Comparison of ENCODE assay signal across 15 cellular contexts in the genomic region with DNA sequence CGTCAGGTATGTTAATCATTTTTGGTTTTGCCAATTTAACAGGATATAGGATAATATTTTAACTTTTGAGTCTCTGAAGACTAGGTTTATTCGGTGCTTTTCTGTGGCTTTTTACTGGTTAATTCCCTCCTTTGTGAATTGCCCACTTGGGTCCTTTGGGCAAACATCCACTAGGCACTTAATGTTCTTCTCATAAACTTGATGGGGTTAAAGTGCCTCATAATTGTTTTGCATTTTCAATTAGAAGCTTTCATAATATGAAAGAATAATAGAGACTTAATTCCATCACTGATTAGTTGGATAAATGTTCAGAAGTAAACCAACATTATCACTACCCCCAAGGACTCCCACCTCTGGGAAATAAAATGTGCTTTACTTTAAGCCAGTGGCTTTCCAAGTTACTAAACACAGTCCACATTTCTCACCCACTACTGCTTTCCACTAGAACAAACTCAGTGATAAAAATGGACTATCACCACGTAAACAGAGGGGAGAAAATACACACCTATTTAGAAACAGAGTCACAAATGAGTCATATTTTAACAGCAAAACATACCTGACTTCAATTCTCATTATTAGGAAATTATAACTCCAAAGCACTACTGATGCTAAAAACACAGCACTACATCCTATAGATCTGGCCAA.
"Had no signal": no experiment of that assay in that cellular context is flagged by ENCODE, and none has a peak within 500 bp of the region (broad histone marks: within the 10 kb centered on the region; RNA-seq: fewer than 3 reads in every experiment).

No MANE protein-coding gene starts in this region.

- H3K27ac ChIP-seq: brain microvascular endothelial cell, heart right ventricle had no signal

- H3K9me3 ChIP-seq: heart right ventricle had no signal

- H3K36me3 ChIP-seq: brain microvascular endothelial cell, heart right ventricle had no signal

- H3K4me3 ChIP-seq: heart right ventricle had no signal

- ATAC-seq: activated CD8-positive, alpha-beta T cell treated with anti-CD3 and anti-CD28 coated beads, Interleukin-2, amount 10 ng/mL, durations not matched to agents 7 days and 5 days; heart right ventricle; stimulated activated naive B cell treated with anti-CD40 and anti-IgM and Interleukin-4, amounts not matched to agents 10 μg/mL and 1 μg/mL and 100 μg/mL, for 72 hours had no signal

- H3K27me3 ChIP-seq: brain microvascular endothelial cell, heart right ventricle had no signal

- DNase-seq: activated CD4-positive, alpha-beta T cell treated with anti-CD3 and anti-CD28 coated beads, Interleukin-2, amount 10 ng/mL, durations not matched to agents 24 days and 14 days; activated CD8-positive, alpha-beta T cell treated with anti-CD3 and anti-CD28 coated beads, Interleukin-2, amount 10 ng/mL, durations not matched to agents 7 days and 5 days; activated effector memory CD4-positive, alpha-beta T cell treated with anti-CD3 and anti-CD28 coated beads, Interleukin-2, amount 50 U/mL, for 16 hours; activated naive CD4-positive, alpha-beta T cell treated with anti-CD3 and anti-CD28 coated beads, Interleukin-2, amount 50 U/mL, for 16 hours; activated T-cell treated with anti-CD3 and anti-CD28 coated beads, Interleukin-2, amount 50 U/mL, for 48 hours; aorta; brain microvascular endothelial cell; cerebellar nuclear complex; cortex of kidney; heart right ventricle; mesendoderm; nephron progenitor cell; occipital lobe; retina; stimulated activated naive B cell treated with anti-CD40 and anti-IgM and Interleukin-4, amounts not matched to agents 10 μg/mL and 1 μg/mL and 100 μg/mL, for 72 hours had no signal
